ENCODE assay signal across 17 cellular contexts in the genomic region with DNA sequence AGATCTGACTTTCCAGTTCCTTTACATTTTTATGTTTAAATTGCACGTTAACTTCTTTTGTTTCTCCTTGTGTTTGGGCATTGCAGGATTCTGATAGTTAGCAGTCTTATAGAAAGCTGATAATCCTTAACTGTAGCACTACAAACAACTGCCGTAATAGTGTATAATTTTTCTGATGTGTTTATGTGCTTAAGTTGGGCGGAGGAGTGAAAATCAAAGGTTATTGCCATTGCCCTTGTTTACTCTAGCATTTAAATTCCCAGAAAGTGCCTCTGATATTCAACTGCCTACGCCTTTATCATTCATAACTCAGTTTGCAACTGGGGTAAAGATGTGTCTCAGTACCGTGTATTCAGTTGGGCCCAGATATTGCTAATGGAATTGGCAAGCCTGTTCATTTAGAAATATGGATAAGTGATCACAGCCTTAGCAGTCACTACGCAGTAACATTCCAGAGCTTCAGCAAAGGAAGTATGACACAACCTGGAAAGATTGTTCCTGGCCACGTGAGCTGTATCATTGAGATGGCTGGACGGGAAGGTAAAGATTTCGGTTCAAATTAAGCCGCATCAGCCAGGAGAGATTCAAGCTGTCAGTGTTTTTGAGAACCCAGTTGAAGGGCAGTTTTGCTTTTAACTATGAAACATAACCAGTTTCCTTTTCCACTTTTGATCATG. TPM values are rescaled to one million over a fixed set of nuclear protein-coding genes. Genes with fewer than 3 reads are reported as not detected.
DNase-seq lines count a peak whose midpoint lies in the region; ATAC-seq lines count a peak whose summit lies in the region.
"Had no signal": no experiment of that assay in that cellular context is flagged by ENCODE, and none has a peak within 500 bp of the region (broad histone marks: within the 10 kb centered on the region; RNA-seq: fewer than 3 reads in every experiment).

No MANE protein-coding gene starts in this region.

- H3K36me3 ChIP-seq in ACC112 (ENCODE audit: insufficient read depth, low read length) = peaks cover 29% of the 10 kb centered on the region

- POLR2A ChIA-PET in T-cell (lab: Charles Lee) = no interaction called here

- no peak overlapping the region for H2AFZ ChIP-seq in ACC112 (ENCODE audit: low read length, unreplicated experiment)

- peaks cover 6 to 12% (median 7%) of the 10 kb centered on the region in 3 donors for H3K4me1 Mint-ChIP-seq in T-cell

- no peak overlapping the region for H3K27ac Mint-ChIP-seq in T-cell
- H3K27ac Mint-ChIP-seq: activated CD8-positive, alpha-beta T cell treated with anti-CD3 and anti-CD28 coated beads for 36 hours; activated naive CD8-positive, alpha-beta T cell treated with anti-CD3 and anti-CD28 coated beads, Interleukin-2, amount 10 ng/mL, durations not matched to agents 7 days and 5 days; T-helper 1 cell treated with Interleukin-12 subunit alpha and Interleukin-12 subunit beta and Interleukin-4 antibody, amounts not matched to agents 30 μg/mL and 1 μg/mL, for 36 hours had no signal

- intact Hi-C loops in left colon (cut with DNase I, micrococcal nuclease) = no loop called here

- H3K4me3 ChIP-seq in ACC112 (ENCODE audit: low read depth, low read length) = no peak overlapping the region
- H3K4me3 ChIP-seq: HAP-1, transverse colon had no signal

- CTCF ChIA-PET in T-cell (lab: Charles Lee) = no interaction called here

- peaks cover 6% of the 10 kb centered on the region for H3K79me2 ChIP-seq in ACC112 (ENCODE audit: control insufficient read depth, insufficient read depth, low read length, unreplicated experiment)

- H3K4me1 ChIP-seq in ACC112 (ENCODE audit: control insufficient read depth, insufficient read depth, low read length, unreplicated experiment) = peaks cover 43% of the 10 kb centered on the region
- H3K4me1 ChIP-seq: HAP-1 had no signal

- DNase-seq in NCI-H226 (peak; percentile 37), dedifferentiated amniotic fluid mesenchymal stem cell (ENCODE audit: extremely low spot score) (peak; percentile 25), left colon (no peak), RPMI8226 (no peak), T-cell (no peak)
- no peak for DNase-seq in activated CD4-positive, alpha-beta T cell treated with anti-CD3 and anti-CD28 coated beads, Interleukin-2, amount 50 U/mL, for 4 hours
- DNase-seq in stimulated activated CD4-positive, alpha-beta T cell treated with anti-CD3 and anti-CD28 coated beads, Interleukin-12 subunit alpha, Interleukin-12 subunit beta, amount 100 ng/mL, for 4 hours = no peak
- DNase-seq: activated CD8-positive, alpha-beta T cell treated with anti-CD3 and anti-CD28 coated beads for 36 hours; activated naive CD8-positive, alpha-beta T cell treated with anti-CD3 and anti-CD28 coated beads, Interleukin-2, amount 10 ng/mL, durations not matched to agents 7 days and 5 days; DMS79; KG1; NCI-H2029 treated with DMSO at 0.1 percent for 48 hours; transverse colon had no signal

- ATAC-seq in left colon (peak; percentile 72), T-cell (replicated peaks in 1 of 4) (no peak)
- ATAC-seq: activated CD8-positive, alpha-beta T cell treated with anti-CD3 and anti-CD28 coated beads for 36 hours had no signal

- H3K4me3 Mint-ChIP-seq in T-cell = no peak overlapping the region
- H3K4me3 Mint-ChIP-seq: activated CD8-positive, alpha-beta T cell treated with anti-CD3 and anti-CD28 coated beads for 36 hours; activated naive CD8-positive, alpha-beta T cell treated with anti-CD3 and anti-CD28 coated beads, Interleukin-2, amount 10 ng/mL, durations not matched to agents 7 days and 5 days; T-helper 1 cell treated with Interleukin-12 subunit alpha and Interleukin-12 subunit beta and Interleukin-4 antibody, amounts not matched to agents 30 μg/mL and 1 μg/mL, for 36 hours had no signal

- H3K9me3 Mint-ChIP-seq in T-cell = no peaks in the 10 kb centered on the region
- H3K9me3 Mint-ChIP-seq: activated CD8-positive, alpha-beta T cell treated with anti-CD3 and anti-CD28 coated beads for 36 hours; T-helper 1 cell treated with Interleukin-12 subunit alpha and Interleukin-12 subunit beta and Interleukin-4 antibody, amounts not matched to agents 30 μg/mL and 1 μg/mL, for 36 hours had no signal

- peaks cover 15% of the 10 kb centered on the region for H3K36me3 Mint-ChIP-seq in T-cell

- no peaks in the 10 kb centered on the region for H3K27me3 Mint-ChIP-seq in T-cell

- peak overlapping the region; percentile 15; the same call in 1 of the 2 replicates for H3K27ac ChIP-seq in ACC112 (ENCODE audit: low read depth, low read length)

- H3K27me3 ChIP-seq in ACC112 (ENCODE audit: insufficient read depth, low read length) = no peaks in the 10 kb centered on the region
- H3K27me3 ChIP-seq: transverse colon had no signal

RNA-seq across cellular contexts. Expression of gene LRRTM2, which starts 28.1 kb away (rescaled TPM):
- under 1 TPM; 0.06 to 0.67 TPM for total RNA-seq in left colon
- under 1 TPM in 4 of 5 donors, not detected in 1; 0.03 to 0.33 (median 0.16) TPM for total RNA-seq in T-cell
- total RNA-seq: activated CD8-positive, alpha-beta T cell treated with anti-CD3 and anti-CD28 coated beads for 36 hours; myocyte had no signal

Comparison
In these comparisons a context has a peak if more than half of its experiments do, and no peak if none do; other contexts are left out.
1. DNase-seq: peak in NCI-H226 (single experiment) and dedifferentiated amniotic fluid mesenchymal stem cell (single experiment); none in left colon (0 of 2), RPMI8226 (single experiment), activated CD4-positive, alpha-beta T cell treated with anti-CD3 and anti-CD28 coated beads, Interleukin-2, amount 50 U/mL, for 4 hours (0 of 2), stimulated activated CD4-positive, alpha-beta T cell treated with anti-CD3 and anti-CD28 coated beads, Interleukin-12 subunit alpha, Interleukin-12 subunit beta, amount 100 ng/mL, for 4 hours (single experiment) and T-cell (0 of 34).